ENCODE assay signal across 12 cellular contexts in genomic region chr1:87115317-87115885, GRCh38.
DNase-seq lines count a peak whose midpoint lies in the region; ATAC-seq and TF ChIP-seq lines count a peak whose summit lies in the region.
"Had no signal": no experiment of that assay in that cellular context is flagged by ENCODE, and none has a peak within 500 bp of the region (broad histone marks: within the 10 kb centered on the region; RNA-seq: fewer than 3 reads in every experiment).

No MANE protein-coding gene starts in this region.

- 48 to 56% methylated on average over 3 of the region's 3 CpGs for WGBS in tibial nerve, 2 donors

- H3K36me3 ChIP-seq in right atrium auricular region: no peaks in the 10 kb centered on the region
- H3K36me3 ChIP-seq in SJCRH30: no peaks in the 10 kb centered on the region
- no peaks in the 10 kb centered on the region for H3K36me3 ChIP-seq in tibial nerve
- H3K36me3 ChIP-seq: BLaER1, neutrophil had no signal

- intact Hi-C loops in Right ventricle myocardium superior (cut with DNase I): no loop called here

- no peaks in the 10 kb centered on the region for H3K27me3 ChIP-seq in right atrium auricular region
- no peaks in the 10 kb centered on the region for H3K27me3 ChIP-seq in SJCRH30
- H3K27me3 ChIP-seq in tibial nerve: no peaks in the 10 kb centered on the region
- H3K27me3 ChIP-seq: BLaER1, neutrophil had no signal

- peak; percentile 49 for DNase-seq in Right ventricle myocardium superior
- DNase-seq in right atrium auricular region (ENCODE audit: low spot score): no peak
- DNase-seq in SJCRH30: peak; percentile 85 to 92
- peak; percentile 87 for DNase-seq in fibroblast of the aortic adventitia (ENCODE audit: low read depth)
- peak; percentile 55 to 71 for DNase-seq in tibial nerve (ENCODE audit: low spot score in 2 of 2)
- DNase-seq in DMS53 treated with DMSO at 0.1 percent for 48 hours (lab: John Stamatoyannopoulos, UW; ENCODE audit: unreplicated experiment): no peak
- no peak for DNase-seq in stimulated activated CD4-positive, alpha-beta T cell treated with anti-CD3 and anti-CD28 coated beads, Interleukin-4, amount 100 ng/mL, for 24 hours
- DNase-seq in effector CD4-positive, alpha-beta T cell: no peak
- DNase-seq: stimulated activated CD4-positive, alpha-beta T cell treated with anti-CD3 and anti-CD28 coated beads, Interleukin-4, amount 100 ng/mL, for 1 hour had no signal

- H3K4me3 ChIP-seq in right atrium auricular region: no peak overlapping the region
- no peak overlapping the region for H3K4me3 ChIP-seq in SJCRH30
- H3K4me3 ChIP-seq in fibroblast of the aortic adventitia (ENCODE audit: low read depth, low read length): no peak overlapping the region
- no peak overlapping the region for H3K4me3 ChIP-seq in tibial nerve
- H3K4me3 ChIP-seq: BLaER1 had no signal

- H3K4me1 ChIP-seq in right atrium auricular region (no peaks in the 10 kb centered on the region), SJCRH30 (peaks cover 33% of the 10 kb centered on the region), tibial nerve (peaks cover 0 to 23% (median 3%) of the 10 kb centered on the region in 4 donors)
- H3K4me1 ChIP-seq: BLaER1 had no signal

- H3K27ac ChIP-seq in right atrium auricular region (no peak overlapping the region), SJCRH30 (peak overlapping the region; percentile 8; the same call in 1 of the 2 replicates), tibial nerve (peak overlapping the region in 1 of 4 donors; percentile 19)
- H3K27ac ChIP-seq: BLaER1, epithelial cell of prostate, neutrophil had no signal

- H3K9me3 ChIP-seq in right atrium auricular region (no peaks in the 10 kb centered on the region), SJCRH30 (replicated peaks) (no peaks in the 10 kb centered on the region), tibial nerve (no peaks in the 10 kb centered on the region)
- H3K9me3 ChIP-seq: BLaER1, neutrophil had no signal

- TF ChIP-seq POLR2A in tibial nerve (IDR thresholded peaks at IDR 0.05): no peak

- TF ChIP-seq CTCF in right atrium auricular region (IDR thresholded peaks at IDR 0.05): no peak
- TF ChIP-seq CTCF in fibroblast of the aortic adventitia (IDR thresholded peaks at IDR 0.05; ENCODE audit: insufficient read depth, low read length): no peak
- no peak for TF ChIP-seq CTCF in tibial nerve (IDR thresholded peaks at IDR 0.05)

- TF ChIP-seq EP300 in tibial nerve (IDR thresholded peaks at IDR 0.05): no peak

- no peak for ATAC-seq in Right ventricle myocardium superior (ENCODE audit: poor library complexity)

Comparison
In these comparisons a context has a peak if more than half of its experiments do, and no peak if none do; other contexts are left out.
1. DNase-seq: peak in Right ventricle myocardium superior (single experiment), SJCRH30 (2 of 2), fibroblast of the aortic adventitia (single experiment) and tibial nerve (2 of 2); none in right atrium auricular region (single experiment), DMS53 treated with DMSO at 0.1 percent for 48 hours (single experiment), stimulated activated CD4-positive, alpha-beta T cell treated with anti-CD3 and anti-CD28 coated beads, Interleukin-4, amount 100 ng/mL, for 24 hours (single experiment) and effector CD4-positive, alpha-beta T cell (single experiment).